In the genomic region with DNA sequence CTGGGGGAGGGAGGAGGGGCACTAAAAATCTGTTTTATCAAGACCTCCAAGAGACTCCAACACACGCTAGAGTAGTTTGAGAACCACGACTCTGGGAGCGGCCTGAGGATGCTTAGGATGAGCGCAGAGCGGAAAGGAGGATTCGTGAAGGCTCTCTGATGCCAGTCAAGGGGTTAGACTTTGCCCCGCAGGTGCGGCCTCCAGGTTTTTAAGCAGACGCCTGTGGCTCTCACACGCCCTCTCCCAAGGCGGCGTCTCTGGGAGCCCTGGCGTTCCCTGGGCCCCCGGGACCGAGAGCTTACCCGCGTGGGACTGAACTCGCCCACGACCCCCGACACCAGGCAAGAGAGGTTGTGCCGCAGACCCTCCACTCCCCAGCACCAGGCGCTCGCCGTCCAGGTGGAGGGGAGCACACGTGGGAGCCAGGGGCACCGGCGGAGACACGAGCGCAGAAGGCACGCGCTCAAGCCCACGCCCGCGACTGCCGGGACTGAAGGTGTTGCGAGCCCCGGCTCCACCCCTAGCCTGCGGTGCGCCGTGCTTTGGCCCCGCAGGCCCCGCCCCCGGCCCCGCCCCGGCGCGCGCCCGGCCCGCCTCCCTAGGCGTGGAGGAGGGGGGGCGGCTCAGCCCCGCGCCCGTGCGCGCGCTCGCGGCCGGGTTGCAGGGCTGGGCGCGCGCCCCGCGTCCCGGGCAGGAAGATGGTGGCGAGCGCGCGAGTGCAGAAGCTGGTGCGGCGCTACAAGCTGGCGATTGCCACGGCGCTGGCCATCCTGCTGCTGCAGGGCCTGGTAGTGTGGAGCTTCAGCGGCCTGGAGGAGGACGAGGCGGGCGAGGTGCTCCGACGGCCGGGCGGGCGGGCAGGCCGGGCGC, we compare ENCODE assay signal across 8 cellular contexts. TPM values are rescaled to one million over a fixed set of nuclear protein-coding genes. Genes with fewer than 3 reads are reported as not detected.
DNase-seq lines count a peak whose midpoint lies in the region; ATAC-seq, FAIRE-seq and TF ChIP-seq lines count a peak whose summit lies in the region.

A gene (plus strand): TSS at position 684 of the 870 bp plus-strand sequence. CDS start 15 bp downstream, at position 699.

- CTCF ChIA-PET in WTC11 (lab: Charles Lee): interaction anchor here (0.5 to 5.0 kb wide), 13 partner anchors 12 to 251 kb away, joined by 3 to 31 read pairs (median 7); a partner anchor contains a TSS

- peak within 1 kb of the TSS; percentile 81 for H3K4me3 ChIP-seq in bronchial epithelial cell (ENCODE audit: low read depth, low read length)

- no peaks in the 10 kb centered on the region for H3K9me3 Mint-ChIP-seq in WTC11

- peak; percentile 65 for ATAC-seq in HG03095 (IDR thresholded peaks at IDR 0.05; ENCODE audit: unreplicated experiment)
- peak; percentile 66 for ATAC-seq in WTC11

- H3K4me3 Mint-ChIP-seq in WTC11: peak within 1 kb of the TSS; percentile 93

- H3K27ac Mint-ChIP-seq in WTC11: peak within 1 kb of the TSS; percentile 57; the same call in 1 of the 2 replicates

- TF ChIP-seq POLR2A in GM18526 (IDR thresholded peaks at IDR 0.05; ENCODE audit: extremely low read depth, insufficient read length): peak; percentile 68

- no peak for TF ChIP-seq CTCF in WTC11 (IDR thresholded peaks at IDR 0.05)
- TF ChIP-seq CTCF in bronchial epithelial cell (IDR thresholded peaks at IDR 0.05; ENCODE audit: insufficient read depth, low read length, severe bottlenecking): no peak

- POLR2A ChIA-PET in WTC11 (lab: Charles Lee): interaction anchor here (0.6 kb wide), 1 partner anchor 1008 kb away, joined by 4 read pairs; no protein-coding TSS in a partner anchor

- peaks cover 14% of the 10 kb centered on the region for H3K27me3 Mint-ChIP-seq in WTC11 (ENCODE audit: low read depth)

- peaks cover 32% of the 10 kb centered on the region for H3K4me1 Mint-ChIP-seq in WTC11

- H3K36me3 ChIP-seq in bronchial epithelial cell (ENCODE audit: control insufficient read depth, insufficient read depth, low read length): no peaks in the 10 kb centered on the region

- no peak for FAIRE-seq in bronchial epithelial cell (lab: Jason Lieb, UNC)

- H3K27me3 ChIP-seq in bronchial epithelial cell (ENCODE audit: control insufficient read depth, insufficient read depth, low read length): no peaks in the 10 kb centered on the region

- DNase-seq in A172 (ENCODE audit: low spot score) (peak; percentile 57), NCI-H2196 (lab: John Stamatoyannopoulos, UW; ENCODE audit: unreplicated experiment) (peak; percentile 92), WTC11 (ENCODE audit: low spot score) (peak; percentile 82), bronchial epithelial cell (ENCODE audit: low read depth) (peak; percentile 49), inferior parietal cortex (ENCODE audit: extremely low spot score) (peak; percentile 73)
- peak; percentile 80 to 84 for DNase-seq in stimulated activated CD4-positive, alpha-beta T cell treated with anti-CD3 and anti-CD28 coated beads, Interleukin-12 subunit alpha, Interleukin-12 subunit beta, amount 100 ng/mL, for 24 hours (ENCODE audit: low read depth in 2 of 2)

- no peaks in the 10 kb centered on the region for H3K36me3 Mint-ChIP-seq in WTC11

TF ChIP-seq in WTC11, 78 proteins besides CTCF, POLR2A, EP300 and RAD21 (continues in another document):
- TF ChIP-seq, protein P1, sequence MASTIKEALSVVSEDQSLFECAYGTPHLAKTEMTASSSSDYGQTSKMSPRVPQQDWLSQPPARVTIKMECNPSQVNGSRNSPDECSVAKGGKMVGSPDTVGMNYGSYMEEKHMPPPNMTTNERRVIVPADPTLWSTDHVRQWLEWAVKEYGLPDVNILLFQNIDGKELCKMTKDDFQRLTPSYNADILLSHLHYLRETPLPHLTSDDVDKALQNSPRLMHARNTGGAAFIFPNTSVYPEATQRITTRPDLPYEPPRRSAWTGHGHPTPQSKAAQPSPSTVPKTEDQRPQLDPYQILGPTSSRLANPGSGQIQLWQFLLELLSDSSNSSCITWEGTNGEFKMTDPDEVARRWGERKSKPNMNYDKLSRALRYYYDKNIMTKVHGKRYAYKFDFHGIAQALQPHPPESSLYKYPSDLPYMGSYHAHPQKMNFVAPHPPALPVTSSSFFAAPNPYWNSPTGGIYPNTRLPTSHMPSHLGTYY (CRISPR knock-in tag; IDR thresholded peaks at IDR 0.05): no peak
- TF ChIP-seq ZNF396 (CRISPR knock-in tag; IDR thresholded peaks at IDR 0.05; ENCODE audit: borderline replicate concordance) (no peak), GRHL2 (CRISPR knock-in tag; IDR thresholded peaks at IDR 0.05; ENCODE audit: insufficient replicate concordance, severe bottlenecking) (no peak), SMAD3 (CRISPR knock-in tag; IDR thresholded peaks at IDR 0.05; ENCODE audit: borderline replicate concordance) (0 out of 2 replicates have a peak, but pooled peaks have one; percentile 43), KAT7 (CRISPR knock-in tag; IDR thresholded peaks at IDR 0.05; ENCODE audit: borderline replicate concordance) (0 out of 2 replicates have a peak, but pooled peaks have one; percentile 51), ETV6 (CRISPR knock-in tag; IDR thresholded peaks at IDR 0.05) (no peak), IRF2 (CRISPR knock-in tag; IDR thresholded peaks at IDR 0.05; ENCODE audit: borderline replicate concordance, low read depth) (no peak), ELF4 (CRISPR knock-in tag; IDR thresholded peaks at IDR 0.05; ENCODE audit: low read depth) (no peak), SP1 (CRISPR knock-in tag; conservative IDR thresholded peaks at IDR 0.05) (peak; percentile 80), FOXK1 (CRISPR knock-in tag; IDR thresholded peaks at IDR 0.05) (peak; percentile 9; the same call in 1 of the 2 replicates), NR2C2 (CRISPR knock-in tag; IDR thresholded peaks at IDR 0.05) (no peak), SOX15 (CRISPR knock-in tag; IDR thresholded peaks at IDR 0.05) (no peak), CREM (CRISPR knock-in tag; IDR thresholded peaks at IDR 0.05) (no peak)
- TF ChIP-seq, protein P2, sequence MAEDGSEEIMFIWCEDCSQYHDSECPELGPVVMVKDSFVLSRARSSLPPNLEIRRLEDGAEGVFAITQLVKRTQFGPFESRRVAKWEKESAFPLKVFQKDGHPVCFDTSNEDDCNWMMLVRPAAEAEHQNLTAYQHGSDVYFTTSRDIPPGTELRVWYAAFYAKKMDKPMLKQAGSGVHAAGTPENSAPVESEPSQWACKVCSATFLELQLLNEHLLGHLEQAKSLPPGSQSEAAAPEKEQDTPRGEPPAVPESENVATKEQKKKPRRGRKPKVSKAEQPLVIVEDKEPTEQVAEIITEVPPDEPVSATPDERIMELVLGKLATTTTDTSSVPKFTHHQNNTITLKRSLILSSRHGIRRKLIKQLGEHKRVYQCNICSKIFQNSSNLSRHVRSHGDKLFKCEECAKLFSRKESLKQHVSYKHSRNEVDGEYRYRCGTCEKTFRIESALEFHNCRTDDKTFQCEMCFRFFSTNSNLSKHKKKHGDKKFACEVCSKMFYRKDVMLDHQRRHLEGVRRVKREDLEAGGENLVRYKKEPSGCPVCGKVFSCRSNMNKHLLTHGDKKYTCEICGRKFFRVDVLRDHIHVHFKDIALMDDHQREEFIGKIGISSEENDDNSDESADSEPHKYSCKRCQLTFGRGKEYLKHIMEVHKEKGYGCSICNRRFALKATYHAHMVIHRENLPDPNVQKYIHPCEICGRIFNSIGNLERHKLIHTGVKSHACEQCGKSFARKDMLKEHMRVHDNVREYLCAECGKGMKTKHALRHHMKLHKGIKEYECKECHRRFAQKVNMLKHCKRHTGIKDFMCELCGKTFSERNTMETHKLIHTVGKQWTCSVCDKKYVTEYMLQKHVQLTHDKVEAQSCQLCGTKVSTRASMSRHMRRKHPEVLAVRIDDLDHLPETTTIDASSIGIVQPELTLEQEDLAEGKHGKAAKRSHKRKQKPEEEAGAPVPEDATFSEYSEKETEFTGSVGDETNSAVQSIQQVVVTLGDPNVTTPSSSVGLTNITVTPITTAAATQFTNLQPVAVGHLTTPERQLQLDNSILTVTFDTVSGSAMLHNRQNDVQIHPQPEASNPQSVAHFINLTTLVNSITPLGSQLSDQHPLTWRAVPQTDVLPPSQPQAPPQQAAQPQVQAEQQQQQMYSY (CRISPR knock-in tag; IDR thresholded peaks at IDR 0.05): no peak
- TF ChIP-seq, protein P3, sequence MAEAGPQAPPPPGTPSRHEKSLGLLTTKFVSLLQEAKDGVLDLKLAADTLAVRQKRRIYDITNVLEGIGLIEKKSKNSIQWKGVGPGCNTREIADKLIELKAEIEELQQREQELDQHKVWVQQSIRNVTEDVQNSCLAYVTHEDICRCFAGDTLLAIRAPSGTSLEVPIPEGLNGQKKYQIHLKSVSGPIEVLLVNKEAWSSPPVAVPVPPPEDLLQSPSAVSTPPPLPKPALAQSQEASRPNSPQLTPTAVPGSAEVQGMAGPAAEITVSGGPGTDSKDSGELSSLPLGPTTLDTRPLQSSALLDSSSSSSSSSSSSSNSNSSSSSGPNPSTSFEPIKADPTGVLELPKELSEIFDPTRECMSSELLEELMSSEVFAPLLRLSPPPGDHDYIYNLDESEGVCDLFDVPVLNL (CRISPR knock-in tag; IDR thresholded peaks at IDR 0.05; ENCODE audit: borderline replicate concordance, low read depth): no peak
- TF ChIP-seq, protein P4, sequence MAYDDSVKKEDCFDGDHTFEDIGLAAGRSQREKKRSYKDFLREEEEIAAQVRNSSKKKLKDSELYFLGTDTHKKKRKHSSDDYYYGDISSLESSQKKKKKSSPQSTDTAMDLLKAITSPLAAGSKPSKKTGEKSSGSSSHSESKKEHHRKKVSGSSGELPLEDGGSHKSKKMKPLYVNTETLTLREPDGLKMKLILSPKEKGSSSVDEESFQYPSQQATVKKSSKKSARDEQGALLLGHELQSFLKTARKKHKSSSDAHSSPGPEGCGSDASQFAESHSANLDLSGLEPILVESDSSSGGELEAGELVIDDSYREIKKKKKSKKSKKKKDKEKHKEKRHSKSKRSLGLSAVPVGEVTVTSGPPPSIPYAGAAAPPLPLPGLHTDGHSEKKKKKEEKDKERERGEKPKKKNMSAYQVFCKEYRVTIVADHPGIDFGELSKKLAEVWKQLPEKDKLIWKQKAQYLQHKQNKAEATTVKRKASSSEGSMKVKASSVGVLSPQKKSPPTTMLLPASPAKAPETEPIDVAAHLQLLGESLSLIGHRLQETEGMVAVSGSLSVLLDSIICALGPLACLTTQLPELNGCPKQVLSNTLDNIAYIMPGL (CRISPR knock-in tag; IDR thresholded peaks at IDR 0.05): no peak; the same call in 1 of the 2 replicates

RNA-seq across cellular contexts. Expression of the gene that starts here (rescaled TPM):
- 49.0 and 51.0 TPM in 2 replicates for total RNA-seq in A172 (2014; rRNA removed; shearing (Covaris generic))
- total RNA-seq in WTC11 (2021): 35.7 to 39.7 TPM (median 37.9 TPM) in 3 replicates
- total RNA-seq in bronchial epithelial cell: 19.5 and 26.6 TPM in 2 replicates

Comparison
In these comparisons a context has a peak if more than half of its experiments do, and no peak if none do; other contexts are left out.
1. Peak in every context shown above with its lines: DNase-seq, ATAC-seq and H3K4me3 ChIP-seq.